In the genomic region with DNA sequence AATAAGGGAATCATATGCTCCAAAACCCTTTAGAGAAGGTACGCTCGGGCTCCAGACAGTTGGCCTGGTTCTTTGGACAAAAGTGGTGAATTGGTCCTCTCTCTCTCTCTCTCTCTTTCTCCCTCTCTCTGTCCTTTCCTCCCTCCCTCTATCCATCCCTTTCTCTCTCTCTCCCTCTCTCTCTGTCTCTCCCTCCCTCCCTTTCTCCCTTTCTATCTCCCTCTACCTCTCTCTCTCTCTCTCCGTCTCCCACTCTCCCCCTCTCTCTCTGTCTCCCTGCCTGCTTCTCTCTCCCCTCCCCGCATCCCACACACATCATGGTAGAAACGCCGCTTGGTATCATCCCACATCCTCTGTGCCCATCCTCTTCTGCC, we compare ENCODE assay signal across 31 cellular contexts. TPM values are rescaled to one million over a fixed set of nuclear protein-coding genes. Genes with fewer than 3 reads are reported as not detected.
DNase-seq lines count a peak whose midpoint lies in the region; ATAC-seq, FAIRE-seq and TF ChIP-seq lines count a peak whose summit lies in the region.
"Had no signal": no experiment of that assay in that cellular context is flagged by ENCODE, and none has a peak within 500 bp of the region (broad histone marks: within the 10 kb centered on the region; RNA-seq: fewer than 3 reads in every experiment).

No MANE protein-coding gene starts in this region.

- H3K23ac ChIP-seq in mesenchymal stem cell (ENCODE audit: low read length in 2 of 2), result no peak overlapping the region

- no peaks in the 10 kb centered on the region for H3K36me3 Mint-ChIP-seq in astrocyte (ENCODE audit: low read depth, unreplicated experiment)
- H3K36me3 Mint-ChIP-seq in stimulated activated memory B cell treated with anti-CD40 and anti-IgM and Interleukin-4, amounts not matched to agents 10 μg/mL and 1 μg/mL and 100 μg/mL, for 72 hours, result no peaks in the 10 kb centered on the region
- no peaks in the 10 kb centered on the region for H3K36me3 Mint-ChIP-seq in mesothelial cell of epicardium
- H3K36me3 Mint-ChIP-seq: activated naive CD4-positive, alpha-beta T cell treated with anti-CD3 and anti-CD28 coated beads, Interleukin-2, amount 10 ng/mL, durations not matched to agents 7 days and 5 days; CD8-positive, alpha-beta T cell had no signal

- no peak overlapping the region for H2BK120ac ChIP-seq in mesenchymal stem cell (ENCODE audit: low read depth, low read length)

- peak overlapping the region; percentile 71 for H2AK5ac ChIP-seq in mesenchymal stem cell (ENCODE audit: low read length, severe bottlenecking)

- peak overlapping the region in 1 of 2 experiments; percentile 33 for H3K18ac ChIP-seq in mesenchymal stem cell (ENCODE audit: low read depth in 1 of 2, low read length in 2 of 2)

- POLR2A ChIA-PET in A673 (lab: Charles Lee; ENCODE audit: low non-redundant PET), result no interaction called here

- 97% methylated on average over 6 of the region's 6 CpGs for WGBS in mesenchymal stem cell

- no peak overlapping the region for H2BK5ac ChIP-seq in mesenchymal stem cell (ENCODE audit: low read depth, low read length, poor library complexity, severe bottlenecking)

- ATAC-seq in stimulated activated memory B cell treated with anti-CD40 and anti-IgM and Interleukin-4, amounts not matched to agents 10 μg/mL and 1 μg/mL and 100 μg/mL, for 72 hours, result no peak
- ATAC-seq in left lung, result no peak
- ATAC-seq: CD8-positive, alpha-beta T cell; esophagus mucosa; left colon had no signal

- TF ChIP-seq CTCF in astrocyte (IDR thresholded peaks at IDR 0.05; ENCODE audit: insufficient read depth, low read depth, low read length), result no peak
- TF ChIP-seq CTCF in A673 (conservative IDR thresholded peaks at IDR 0.05; ENCODE audit: low read depth, low read length), result no peak
- no peak for TF ChIP-seq CTCF in mesothelial cell of epicardium (IDR thresholded peaks at IDR 0.05; ENCODE audit: unreplicated experiment)
- TF ChIP-seq CTCF in left lung (IDR thresholded peaks at IDR 0.05), result no peak

- H3K27me3 Mint-ChIP-seq in astrocyte (ENCODE audit: low read depth, unreplicated experiment) (no peaks in the 10 kb centered on the region), mesothelial cell of epicardium (ENCODE audit: low read depth) (no peaks in the 10 kb centered on the region)
- peaks cover 44% of the 10 kb centered on the region for H3K27me3 Mint-ChIP-seq in stimulated activated memory B cell treated with anti-CD40 and anti-IgM and Interleukin-4, amounts not matched to agents 10 μg/mL and 1 μg/mL and 100 μg/mL, for 72 hours

- H3K4me1 ChIP-seq in ACC112 (ENCODE audit: control insufficient read depth, insufficient read depth, low read length, unreplicated experiment), result peaks cover 45% of the 10 kb centered on the region
- H3K4me1 ChIP-seq in astrocyte (ENCODE audit: insufficient read depth, low read length), result peaks cover 45% of the 10 kb centered on the region
- peaks cover 26% of the 10 kb centered on the region for H3K4me1 ChIP-seq in mesenchymal stem cell (ENCODE audit: control insufficient read depth, insufficient read depth, low read depth, low read length)
- no peaks in the 10 kb centered on the region for H3K4me1 ChIP-seq in A673 (ENCODE audit: insufficient read depth, low read length, poor library complexity, severe bottlenecking)
- peaks cover 6 to 7% of the 10 kb centered on the region in 2 donors for H3K4me1 ChIP-seq in left lung

- H3K79me2 ChIP-seq in ACC112 (ENCODE audit: control insufficient read depth, insufficient read depth, low read length, unreplicated experiment), result no peaks in the 10 kb centered on the region
- no peaks in the 10 kb centered on the region for H3K79me2 ChIP-seq in astrocyte (ENCODE audit: insufficient read depth, low read length)

- H3K4me3 Mint-ChIP-seq in astrocyte (ENCODE audit: unreplicated experiment) (no peak overlapping the region), mesothelial cell of epicardium (no peak overlapping the region)
- no peak overlapping the region for H3K4me3 Mint-ChIP-seq in stimulated activated memory B cell treated with anti-CD40 and anti-IgM and Interleukin-4, amounts not matched to agents 10 μg/mL and 1 μg/mL and 100 μg/mL, for 72 hours
- H3K4me3 Mint-ChIP-seq: activated B cell treated with CpG ODN at 0.5 μM for 24 hours; activated naive CD4-positive, alpha-beta T cell treated with anti-CD3 and anti-CD28 coated beads, Interleukin-2, amount 10 ng/mL, durations not matched to agents 7 days and 5 days; activated T-helper 1 cell treated with anti-CD3 and anti-CD28 coated beads, Interleukin-12 subunit alpha, Interleukin-12 subunit beta, Interleukin-2, Interleukin-4 antibody, amounts not matched to agents 30 ng/mL and 10 ng/mL and 1 ng/mL, durations not matched to agents 14 hours and 24 hours and 36 hours; B cell; CD8-positive, alpha-beta T cell had no signal

- H3K4me2 ChIP-seq in astrocyte (ENCODE audit: low read length), result peak overlapping the region; percentile 67
- no peak overlapping the region for H3K4me2 ChIP-seq in mesenchymal stem cell (ENCODE audit: low read length, poor library complexity, severe bottlenecking)

- no peak overlapping the region for H3K4me3 ChIP-seq in ACC112 (ENCODE audit: low read depth, low read length)
- no peak overlapping the region for H3K4me3 ChIP-seq in astrocyte (ENCODE audit: insufficient read depth, low read depth, low read length)
- no peak overlapping the region for H3K4me3 ChIP-seq in mesenchymal stem cell (ENCODE audit: insufficient read depth in 1 of 2, low read depth in 1 of 2, low read length in 2 of 2)
- no peak overlapping the region for H3K4me3 ChIP-seq in A673 (ENCODE audit: low read depth, low read length, poor library complexity, severe bottlenecking)
- no peak overlapping the region for H3K4me3 ChIP-seq in left lung
- H3K4me3 ChIP-seq: Peyer's patch, skin epidermis had no signal

- H3K9ac ChIP-seq in astrocyte (ENCODE audit: low read length) (peak overlapping the region; percentile 55), mesenchymal stem cell (ENCODE audit: low read length) (peak overlapping the region; percentile 84)

- no TSS peak for BruUV-seq in A673 (replicated peaks; lab: Mats Ljungman, UMichigan)

- peak overlapping the region; percentile 70 to 90 for H2BK12ac ChIP-seq in mesenchymal stem cell (ENCODE audit: low read length in 2 of 2)

- H3K4me1 Mint-ChIP-seq in astrocyte (ENCODE audit: low read depth, unreplicated experiment) (peaks cover 39% of the 10 kb centered on the region), mesothelial cell of epicardium (peaks cover 21% of the 10 kb centered on the region)
- H3K4me1 Mint-ChIP-seq in stimulated activated memory B cell treated with anti-CD40 and anti-IgM and Interleukin-4, amounts not matched to agents 10 μg/mL and 1 μg/mL and 100 μg/mL, for 72 hours, result peaks cover 6% of the 10 kb centered on the region
- H3K4me1 Mint-ChIP-seq: activated naive CD4-positive, alpha-beta T cell treated with anti-CD3 and anti-CD28 coated beads, Interleukin-2, amount 10 ng/mL, durations not matched to agents 7 days and 5 days had no signal

- H3K9me3 Mint-ChIP-seq in astrocyte (ENCODE audit: unreplicated experiment) (no peaks in the 10 kb centered on the region), mesothelial cell of epicardium (no peaks in the 10 kb centered on the region)
- no peaks in the 10 kb centered on the region for H3K9me3 Mint-ChIP-seq in stimulated activated memory B cell treated with anti-CD40 and anti-IgM and Interleukin-4, amounts not matched to agents 10 μg/mL and 1 μg/mL and 100 μg/mL, for 72 hours
- H3K9me3 Mint-ChIP-seq: activated B cell treated with CpG ODN at 0.5 μM for 24 hours; activated naive CD4-positive, alpha-beta T cell treated with anti-CD3 and anti-CD28 coated beads, Interleukin-2, amount 10 ng/mL, durations not matched to agents 7 days and 5 days; activated T-helper 1 cell treated with anti-CD3 and anti-CD28 coated beads, Interleukin-12 subunit alpha, Interleukin-12 subunit beta, Interleukin-2, Interleukin-4 antibody, amounts not matched to agents 30 ng/mL and 10 ng/mL and 1 ng/mL, durations not matched to agents 14 hours and 24 hours and 36 hours; CD8-positive, alpha-beta T cell had no signal

- CTCF ChIA-PET in A673 (lab: Charles Lee), result no interaction called here

- H3K36me3 ChIP-seq in ACC112 (ENCODE audit: insufficient read depth, low read length) (no peaks in the 10 kb centered on the region), astrocyte (ENCODE audit: insufficient read depth, low read length) (no peaks in the 10 kb centered on the region), mesenchymal stem cell (ENCODE audit: control insufficient read depth in 1 of 2, insufficient read depth in 2 of 2, low read depth in 1 of 2, low read length in 2 of 2) (no peaks in the 10 kb centered on the region), A673 (ENCODE audit: insufficient read depth, low read length, poor library complexity, severe bottlenecking) (no peaks in the 10 kb centered on the region), left lung (no peaks in the 10 kb centered on the region)
- H3K36me3 ChIP-seq: neutrophil, Peyer's patch had no signal

- H3K27ac Mint-ChIP-seq in astrocyte (ENCODE audit: unreplicated experiment), result peak overlapping the region; percentile 87
- peak overlapping the region; percentile 4 for H3K27ac Mint-ChIP-seq in stimulated activated memory B cell treated with anti-CD40 and anti-IgM and Interleukin-4, amounts not matched to agents 10 μg/mL and 1 μg/mL and 100 μg/mL, for 72 hours
- no peak overlapping the region for H3K27ac Mint-ChIP-seq in mesothelial cell of epicardium
- H3K27ac Mint-ChIP-seq: activated B cell treated with CpG ODN at 0.5 μM for 24 hours; activated naive CD4-positive, alpha-beta T cell treated with anti-CD3 and anti-CD28 coated beads, Interleukin-2, amount 10 ng/mL, durations not matched to agents 7 days and 5 days; activated T-helper 1 cell treated with anti-CD3 and anti-CD28 coated beads, Interleukin-12 subunit alpha, Interleukin-12 subunit beta, Interleukin-2, Interleukin-4 antibody, amounts not matched to agents 30 ng/mL and 10 ng/mL and 1 ng/mL, durations not matched to agents 14 hours and 24 hours and 36 hours; B cell; CD8-positive, alpha-beta T cell had no signal

- no peaks in the 10 kb centered on the region for H3K27me3 ChIP-seq in ACC112 (ENCODE audit: insufficient read depth, low read length)
- no peaks in the 10 kb centered on the region for H3K27me3 ChIP-seq in astrocyte (ENCODE audit: insufficient read depth, low read length)
- no peaks in the 10 kb centered on the region for H3K27me3 ChIP-seq in mesenchymal stem cell (ENCODE audit: control insufficient read depth in 1 of 2, insufficient read depth in 1 of 2, low read length in 2 of 2)
- no peaks in the 10 kb centered on the region for H3K27me3 ChIP-seq in A673 (replicated peaks; ENCODE audit: insufficient read depth, low read depth, low read length, poor library complexity)
- no peaks in the 10 kb centered on the region for H3K27me3 ChIP-seq in left lung
- H3K27me3 ChIP-seq: Peyer's patch had no signal

- H2BK15ac ChIP-seq in mesenchymal stem cell (ENCODE audit: low read depth, poor library complexity, severe bottlenecking), result peak overlapping the region; percentile 84

- H3K79me1 ChIP-seq in mesenchymal stem cell (replicated peaks; ENCODE audit: low read length, poor library complexity, severe bottlenecking), result no peaks in the 10 kb centered on the region

- peak overlapping the region; percentile 21 for H2AFZ ChIP-seq in ACC112 (ENCODE audit: low read length, unreplicated experiment)
- peak overlapping the region; percentile 28 for H2AFZ ChIP-seq in astrocyte (ENCODE audit: low read depth, low read length)
- no peak overlapping the region for H2AFZ ChIP-seq in mesenchymal stem cell (ENCODE audit: low read depth, low read length)

- H4K8ac ChIP-seq in mesenchymal stem cell (ENCODE audit: low read length), result peak overlapping the region; percentile 39

- H3K4ac ChIP-seq in mesenchymal stem cell (ENCODE audit: low read depth in 1 of 2, low read length in 2 of 2), result no peak overlapping the region

- H3K9me3 ChIP-seq in astrocyte (ENCODE audit: insufficient read depth, low read depth, low read length), result no peaks in the 10 kb centered on the region
- H3K9me3 ChIP-seq in mesenchymal stem cell (ENCODE audit: control insufficient read depth, low read length), result no peaks in the 10 kb centered on the region
- H3K9me3 ChIP-seq in A673 (ENCODE audit: low read depth, low read length, poor library complexity, severe bottlenecking), result no peaks in the 10 kb centered on the region
- no peaks in the 10 kb centered on the region for H3K9me3 ChIP-seq in left lung
- H3K9me3 ChIP-seq: neutrophil, Peyer's patch had no signal

- intact Hi-C loops in A673 (cut with micrococcal nuclease; ENCODE audit: unreplicated experiment) (no loop called here), left lung (cut with DNase I) (no loop called here)

- no peak overlapping the region for H3K14ac ChIP-seq in mesenchymal stem cell (ENCODE audit: low read length in 2 of 2)

- no peaks in the 10 kb centered on the region for H4K20me1 ChIP-seq in astrocyte (ENCODE audit: insufficient read depth, low read length)

- DNase-seq in astrocyte (ENCODE audit: low read depth) (no peak), mesenchymal stem cell (no peak), A673 (ENCODE audit: low spot score) (no peak), mesothelial cell of epicardium (ENCODE audit: low spot score in 2 of 2, unreplicated experiment in 2 of 2) (no peak), retina (no peak), left lung (no peak)
- DNase-seq: activated B cell treated with CpG ODN at 0.5 μM for 24 hours; activated CD8-positive, alpha-beta memory T cell treated with anti-CD3 and anti-CD28 coated beads, Interleukin-2, amount 50 U/mL, for 4 hours; activated naive CD4-positive, alpha-beta T cell treated with anti-CD3 and anti-CD28 coated beads, Interleukin-2, amount 10 ng/mL, durations not matched to agents 7 days and 5 days; CD8-positive, alpha-beta T cell; cortex of kidney; DMS 273 treated with DMSO at 0.1 percent for 48 hours; hippocampal formation; left colon; mesendoderm; NCI-H2029 treated with DMSO at 0.1 percent for 48 hours; NCI-H2227 treated with DMSO at 0.1 percent for 48 hours; NCI-H69; Peyer's patch; SIG-M5; stimulated activated CD8-positive, alpha-beta memory T cell treated with anti-CD3 and anti-CD28 coated beads, Interleukin-4, amount 100 ng/mL, for 48 hours had no signal

- H3K27ac ChIP-seq in ACC112 (ENCODE audit: low read depth, low read length) (peak overlapping the region; percentile 98), astrocyte (ENCODE audit: low read depth, low read length) (peak overlapping the region; percentile 74), mesenchymal stem cell (ENCODE audit: low read length, poor library complexity, severe bottlenecking) (peak overlapping the region; percentile 69), A673 (ENCODE audit: low read depth, low read length, poor library complexity, severe bottlenecking) (no peak overlapping the region), left lung (no peak overlapping the region)
- H3K27ac ChIP-seq: neutrophil, skin epidermis had no signal

- peak overlapping the region; percentile 49 for H4K91ac ChIP-seq in mesenchymal stem cell (ENCODE audit: low read length)

- no peak for FAIRE-seq in astrocyte (lab: Jason Lieb, UNC)
- FAIRE-seq: bronchial epithelial cell, GM12891, H1 had no signal

RNA-seq across cellular contexts. Expression of a gene that starts 19.7 kb away (rescaled TPM):
- total RNA-seq in astrocyte, result 356 and 361 TPM in 2 replicates
- polyA plus RNA-seq in mesenchymal stem cell (2013, experiment 1 of 2), result 57.2 TPM
- polyA plus RNA-seq in mesenchymal stem cell (2013, experiment 2 of 2), result 54.3 TPM
- total RNA-seq in A673 (2021), result 206 and 232 TPM in 2 replicates
- 34.2 to 35.3 TPM (median 34.9 TPM) in 3 replicates for total RNA-seq in mesothelial cell of epicardium
- total RNA-seq in left lung, result 10 to 100 TPM; 44.9 to 70.0 TPM

Comparison
In these comparisons a context has a peak if more than half of its experiments do, and no peak if none do; other contexts are left out.
1. H3K27ac ChIP-seq: peak in ACC112 (single experiment), astrocyte (single experiment) and mesenchymal stem cell (single experiment); none in A673 (single experiment) and left lung (0 of 2).